14 cellular contexts compared by ENCODE assay signal in the genomic region with DNA sequence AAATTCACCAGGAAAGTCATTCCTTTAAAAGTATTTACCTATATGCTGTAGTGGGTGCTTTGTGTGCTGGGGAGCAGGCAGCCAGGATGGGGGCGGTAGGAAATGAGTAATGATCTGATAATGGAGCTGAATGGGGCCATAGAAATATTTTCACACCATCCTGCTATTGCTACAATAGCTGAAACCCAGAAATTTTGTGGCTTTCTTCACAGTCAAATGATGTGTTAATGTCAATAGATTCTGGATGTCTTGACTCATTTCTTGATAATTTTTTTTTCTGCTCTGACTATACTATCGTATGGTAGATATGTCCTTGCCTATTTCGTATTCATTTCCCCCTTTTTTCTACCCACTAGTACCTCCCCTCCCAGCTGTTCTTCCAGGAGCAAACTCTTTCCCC. TPM values are rescaled to one million over a fixed set of nuclear protein-coding genes. Genes with fewer than 3 reads are reported as not detected.
DNase-seq lines count a peak whose midpoint lies in the region; ATAC-seq, FAIRE-seq and TF ChIP-seq lines count a peak whose summit lies in the region.
"Had no signal": no experiment of that assay in that cellular context is flagged by ENCODE, and none has a peak within 500 bp of the region (broad histone marks: within the 10 kb centered on the region; RNA-seq: fewer than 3 reads in every experiment).

No MANE protein-coding gene starts in this region.

- H3K9me3 ChIP-seq in tibial artery = no peaks in the 10 kb centered on the region
- H3K9me3 ChIP-seq in kidney (ENCODE audit: control insufficient read depth in 1 of 2, low read length in 2 of 2) = no peaks in the 10 kb centered on the region
- H3K9me3 ChIP-seq in ascending aorta = no peaks in the 10 kb centered on the region

- H3K27me3 ChIP-seq in tibial artery = no peaks in the 10 kb centered on the region
- H3K27me3 ChIP-seq in ascending aorta = no peaks in the 10 kb centered on the region
- H3K27me3 ChIP-seq: brain microvascular endothelial cell had no signal

- TF ChIP-seq CTCF in CD14-positive monocyte (IDR thresholded peaks at IDR 0.05) (no peak), tibial artery (IDR thresholded peaks at IDR 0.05) (no peak), kidney (IDR thresholded peaks at IDR 0.05; ENCODE audit: borderline replicate concordance, extremely low read depth, insufficient read depth) (no peak), ascending aorta (IDR thresholded peaks at IDR 0.05) (no peak)

- H3K36me3 ChIP-seq in tibial artery (no peaks in the 10 kb centered on the region), kidney (ENCODE audit: control insufficient read depth in 1 of 2, insufficient read depth in 2 of 2, low read length in 2 of 2) (no peaks in the 10 kb centered on the region), ascending aorta (no peaks in the 10 kb centered on the region)
- H3K36me3 ChIP-seq: brain microvascular endothelial cell had no signal

- intact Hi-C loops in CD14-positive monocyte (cut with micrococcal nuclease) (no loop called here), tibial artery (cut with DNase I; ENCODE audit: low total_unique reads) (no loop called here), kidney (cut with DNase I) (no loop called here), ascending aorta (cut with DNase I) (no loop called here)

- peaks cover 0 to 2% (median 0%) of the 10 kb centered on the region in 7 donors for H3K9me3 Mint-ChIP-seq in CD14-positive monocyte
- H3K9me3 Mint-ChIP-seq: mesothelial cell of epicardium had no signal

- H3K27me3 Mint-ChIP-seq in CD14-positive monocyte (ENCODE audit: low read depth in 3 of 3) = peaks cover 2 to 6% (median 6%) of the 10 kb centered on the region in 3 donors
- H3K27me3 Mint-ChIP-seq: CD4-positive, CD25-positive, alpha-beta regulatory T cell had no signal

- H3K27ac ChIP-seq in tibial artery = no peak overlapping the region
- H3K27ac ChIP-seq in kidney (ENCODE audit: low read depth in 2 of 2, low read length in 2 of 2) = no peak overlapping the region
- no peak overlapping the region for H3K27ac ChIP-seq in ascending aorta
- H3K27ac ChIP-seq: brain microvascular endothelial cell had no signal

- H3K36me3 Mint-ChIP-seq in CD14-positive monocyte = no peaks in the 10 kb centered on the region
- H3K36me3 Mint-ChIP-seq: CD4-positive, CD25-positive, alpha-beta regulatory T cell; mesothelial cell of epicardium had no signal

- DNase-seq in CD14-positive monocyte (ENCODE audit: low spot score) (no peak), tibial artery (no peak), NOMO-1 (lab: John Stamatoyannopoulos, UW; ENCODE audit: unreplicated experiment in 2 of 2) (no peak), kidney (no peak), ascending aorta (ENCODE audit: low spot score in 2 of 2) (no peak)
- DNase-seq: activated CD4-positive, CD25-positive, alpha-beta regulatory T cell; brain microvascular endothelial cell; CD4-positive, CD25-positive, alpha-beta regulatory T cell; foreskin melanocyte; MM.1S had no signal

- ATAC-seq in GM18873 (IDR thresholded peaks at IDR 0.05; ENCODE audit: low FRiP score, unreplicated experiment) = peak; percentile 61
- peak; percentile 78 for ATAC-seq in HG02642 (IDR thresholded peaks at IDR 0.05; ENCODE audit: poor library complexity, unreplicated experiment)
- ATAC-seq in HG03558 (IDR thresholded peaks at IDR 0.05; ENCODE audit: extremely low read depth, unreplicated experiment) = peak; percentile 94

- no peak for FAIRE-seq in kidney (lab: Jason Lieb, UNC)

- H3K4me3 Mint-ChIP-seq in CD14-positive monocyte = no peak overlapping the region
- H3K4me3 Mint-ChIP-seq: CD4-positive, CD25-positive, alpha-beta regulatory T cell; mesothelial cell of epicardium had no signal

- peaks cover 22% of the 10 kb centered on the region for H3K4me1 Mint-ChIP-seq in CD14-positive monocyte
- H3K4me1 Mint-ChIP-seq: CD4-positive, CD25-positive, alpha-beta regulatory T cell; mesothelial cell of epicardium had no signal

- H3K4me1 ChIP-seq in tibial artery = peaks cover 0 to 5% (median 0%) of the 10 kb centered on the region in 4 donors
- H3K4me1 ChIP-seq in kidney (ENCODE audit: control insufficient read depth in 1 of 2, insufficient read depth in 1 of 2, low read depth in 1 of 2, low read length in 2 of 2) = peaks cover 0 to 3% of the 10 kb centered on the region in 2 donors
- H3K4me1 ChIP-seq in ascending aorta = no peaks in the 10 kb centered on the region

- peak overlapping the region; percentile 2 to 82 (median 67) for H3K27ac Mint-ChIP-seq in CD14-positive monocyte
- H3K27ac Mint-ChIP-seq: CD4-positive, CD25-positive, alpha-beta regulatory T cell; mesothelial cell of epicardium had no signal

- no peak overlapping the region for H3K9ac ChIP-seq in kidney (ENCODE audit: low read length in 2 of 2)

- H3K4me3 ChIP-seq in tibial artery (no peak overlapping the region), kidney (ENCODE audit: low read length in 2 of 2) (no peak overlapping the region), ascending aorta (no peak overlapping the region)

RNA-seq across cellular contexts. Expression of gene RORB, which starts 59.5 kb away (rescaled TPM):
- polyA plus RNA-seq in CD14-positive monocyte (not detected), kidney (ENCODE audit: insufficient read depth, low read depth, low replicate concordance) (0.11 TPM)
- total RNA-seq in kidney (0.41 TPM), ascending aorta (0.21 TPM)
- total RNA-seq: CD4-positive, CD25-positive, alpha-beta regulatory T cell had no signal
- polyA plus RNA-seq: CD4-positive, CD25-positive, alpha-beta regulatory T cell had no signal
